ENCODE assay signal across 1 cellular context in the genomic region with DNA sequence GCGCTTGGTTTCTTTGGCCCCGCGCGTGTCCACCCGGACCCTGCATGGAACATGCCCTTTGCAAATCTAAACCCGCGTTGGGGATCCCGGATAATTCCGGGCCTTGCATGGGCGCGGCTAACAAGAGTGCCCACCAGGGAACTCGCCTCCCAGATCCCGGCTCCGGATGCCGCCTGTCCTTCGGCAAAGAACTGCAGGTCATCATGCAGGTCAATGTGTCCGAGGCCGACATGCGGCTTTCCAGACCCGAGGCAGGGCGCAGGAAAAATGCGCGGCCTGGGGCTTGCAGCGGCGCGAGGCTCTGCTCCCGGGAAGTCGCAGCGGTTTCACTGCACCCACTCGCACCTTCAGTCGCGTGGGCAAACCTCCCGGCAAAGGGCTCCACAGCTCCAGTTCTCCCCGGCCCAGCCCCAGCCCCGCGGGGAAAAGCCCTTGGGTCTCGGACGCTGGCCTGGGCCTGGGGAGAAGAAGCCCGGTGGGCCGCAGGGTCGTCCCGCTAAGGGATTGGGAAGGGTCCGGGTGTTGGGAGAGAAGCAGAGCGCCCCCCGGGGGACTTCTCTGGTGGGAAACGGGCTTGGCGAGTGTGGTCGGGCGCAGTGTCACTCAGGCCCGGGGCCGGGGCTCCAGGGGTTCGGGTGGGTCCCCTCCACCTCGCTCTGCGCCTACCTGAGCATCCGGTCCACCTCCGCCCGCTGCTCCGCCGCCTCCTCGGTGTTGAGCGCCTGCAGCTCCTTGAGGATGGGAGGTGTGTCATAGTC.
TF ChIP-seq lines count a peak whose summit lies in the region.

No MANE protein-coding gene starts in this region.

TF ChIP-seq in WTC11, 78 proteins besides CTCF, POLR2A, EP300 and RAD21 (continued from another document):
- TF ChIP-seq, protein P1, sequence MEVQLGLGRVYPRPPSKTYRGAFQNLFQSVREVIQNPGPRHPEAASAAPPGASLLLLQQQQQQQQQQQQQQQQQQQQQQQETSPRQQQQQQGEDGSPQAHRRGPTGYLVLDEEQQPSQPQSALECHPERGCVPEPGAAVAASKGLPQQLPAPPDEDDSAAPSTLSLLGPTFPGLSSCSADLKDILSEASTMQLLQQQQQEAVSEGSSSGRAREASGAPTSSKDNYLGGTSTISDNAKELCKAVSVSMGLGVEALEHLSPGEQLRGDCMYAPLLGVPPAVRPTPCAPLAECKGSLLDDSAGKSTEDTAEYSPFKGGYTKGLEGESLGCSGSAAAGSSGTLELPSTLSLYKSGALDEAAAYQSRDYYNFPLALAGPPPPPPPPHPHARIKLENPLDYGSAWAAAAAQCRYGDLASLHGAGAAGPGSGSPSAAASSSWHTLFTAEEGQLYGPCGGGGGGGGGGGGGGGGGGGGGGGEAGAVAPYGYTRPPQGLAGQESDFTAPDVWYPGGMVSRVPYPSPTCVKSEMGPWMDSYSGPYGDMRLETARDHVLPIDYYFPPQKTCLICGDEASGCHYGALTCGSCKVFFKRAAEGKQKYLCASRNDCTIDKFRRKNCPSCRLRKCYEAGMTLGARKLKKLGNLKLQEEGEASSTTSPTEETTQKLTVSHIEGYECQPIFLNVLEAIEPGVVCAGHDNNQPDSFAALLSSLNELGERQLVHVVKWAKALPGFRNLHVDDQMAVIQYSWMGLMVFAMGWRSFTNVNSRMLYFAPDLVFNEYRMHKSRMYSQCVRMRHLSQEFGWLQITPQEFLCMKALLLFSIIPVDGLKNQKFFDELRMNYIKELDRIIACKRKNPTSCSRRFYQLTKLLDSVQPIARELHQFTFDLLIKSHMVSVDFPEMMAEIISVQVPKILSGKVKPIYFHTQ (CRISPR knock-in tag; IDR thresholded peaks at IDR 0.05), result no peak
- TF ChIP-seq HMGA2 (CRISPR knock-in tag; IDR thresholded peaks at IDR 0.05) (no peak), ZNF423 (CRISPR knock-in tag; IDR thresholded peaks at IDR 0.05) (no peak), ZNF121 (CRISPR knock-in tag; IDR thresholded peaks at IDR 0.05) (no peak), RORB (CRISPR knock-in tag; IDR thresholded peaks at IDR 0.05) (no peak), ZNF416 (CRISPR knock-in tag; IDR thresholded peaks at IDR 0.05) (no peak)
- TF ChIP-seq, protein P2, sequence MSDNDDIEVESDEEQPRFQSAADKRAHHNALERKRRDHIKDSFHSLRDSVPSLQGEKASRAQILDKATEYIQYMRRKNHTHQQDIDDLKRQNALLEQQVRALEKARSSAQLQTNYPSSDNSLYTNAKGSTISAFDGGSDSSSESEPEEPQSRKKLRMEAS (CRISPR knock-in tag; IDR thresholded peaks at IDR 0.05), result no peak
- TF ChIP-seq, protein P3, sequence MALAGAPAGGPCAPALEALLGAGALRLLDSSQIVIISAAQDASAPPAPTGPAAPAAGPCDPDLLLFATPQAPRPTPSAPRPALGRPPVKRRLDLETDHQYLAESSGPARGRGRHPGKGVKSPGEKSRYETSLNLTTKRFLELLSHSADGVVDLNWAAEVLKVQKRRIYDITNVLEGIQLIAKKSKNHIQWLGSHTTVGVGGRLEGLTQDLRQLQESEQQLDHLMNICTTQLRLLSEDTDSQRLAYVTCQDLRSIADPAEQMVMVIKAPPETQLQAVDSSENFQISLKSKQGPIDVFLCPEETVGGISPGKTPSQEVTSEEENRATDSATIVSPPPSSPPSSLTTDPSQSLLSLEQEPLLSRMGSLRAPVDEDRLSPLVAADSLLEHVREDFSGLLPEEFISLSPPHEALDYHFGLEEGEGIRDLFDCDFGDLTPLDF (CRISPR knock-in tag; IDR thresholded peaks at IDR 0.05), result no peak
- TF ChIP-seq, protein P4, sequence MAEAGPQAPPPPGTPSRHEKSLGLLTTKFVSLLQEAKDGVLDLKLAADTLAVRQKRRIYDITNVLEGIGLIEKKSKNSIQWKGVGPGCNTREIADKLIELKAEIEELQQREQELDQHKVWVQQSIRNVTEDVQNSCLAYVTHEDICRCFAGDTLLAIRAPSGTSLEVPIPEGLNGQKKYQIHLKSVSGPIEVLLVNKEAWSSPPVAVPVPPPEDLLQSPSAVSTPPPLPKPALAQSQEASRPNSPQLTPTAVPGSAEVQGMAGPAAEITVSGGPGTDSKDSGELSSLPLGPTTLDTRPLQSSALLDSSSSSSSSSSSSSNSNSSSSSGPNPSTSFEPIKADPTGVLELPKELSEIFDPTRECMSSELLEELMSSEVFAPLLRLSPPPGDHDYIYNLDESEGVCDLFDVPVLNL (CRISPR knock-in tag; IDR thresholded peaks at IDR 0.05; ENCODE audit: borderline replicate concordance, low read depth), result no peak
- TF ChIP-seq, protein P5, sequence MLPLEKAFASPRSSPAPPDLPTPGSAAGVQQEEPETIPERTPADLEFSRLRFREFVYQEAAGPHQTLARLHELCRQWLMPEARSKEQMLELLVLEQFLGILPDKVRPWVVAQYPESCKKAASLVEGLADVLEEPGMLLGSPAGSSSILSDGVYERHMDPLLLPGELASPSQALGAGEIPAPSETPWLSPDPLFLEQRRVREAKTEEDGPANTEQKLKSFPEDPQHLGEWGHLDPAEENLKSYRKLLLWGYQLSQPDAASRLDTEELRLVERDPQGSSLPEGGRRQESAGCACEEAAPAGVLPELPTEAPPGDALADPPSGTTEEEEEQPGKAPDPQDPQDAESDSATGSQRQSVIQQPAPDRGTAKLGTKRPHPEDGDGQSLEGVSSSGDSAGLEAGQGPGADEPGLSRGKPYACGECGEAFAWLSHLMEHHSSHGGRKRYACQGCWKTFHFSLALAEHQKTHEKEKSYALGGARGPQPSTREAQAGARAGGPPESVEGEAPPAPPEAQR (CRISPR knock-in tag; IDR thresholded peaks at IDR 0.05), result no peak
- TF ChIP-seq, protein P6, sequence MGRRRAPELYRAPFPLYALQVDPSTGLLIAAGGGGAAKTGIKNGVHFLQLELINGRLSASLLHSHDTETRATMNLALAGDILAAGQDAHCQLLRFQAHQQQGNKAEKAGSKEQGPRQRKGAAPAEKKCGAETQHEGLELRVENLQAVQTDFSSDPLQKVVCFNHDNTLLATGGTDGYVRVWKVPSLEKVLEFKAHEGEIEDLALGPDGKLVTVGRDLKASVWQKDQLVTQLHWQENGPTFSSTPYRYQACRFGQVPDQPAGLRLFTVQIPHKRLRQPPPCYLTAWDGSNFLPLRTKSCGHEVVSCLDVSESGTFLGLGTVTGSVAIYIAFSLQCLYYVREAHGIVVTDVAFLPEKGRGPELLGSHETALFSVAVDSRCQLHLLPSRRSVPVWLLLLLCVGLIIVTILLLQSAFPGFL (CRISPR knock-in tag; IDR thresholded peaks at IDR 0.05; ENCODE audit: borderline replicate concordance), result no peak
- TF ChIP-seq, protein P7, sequence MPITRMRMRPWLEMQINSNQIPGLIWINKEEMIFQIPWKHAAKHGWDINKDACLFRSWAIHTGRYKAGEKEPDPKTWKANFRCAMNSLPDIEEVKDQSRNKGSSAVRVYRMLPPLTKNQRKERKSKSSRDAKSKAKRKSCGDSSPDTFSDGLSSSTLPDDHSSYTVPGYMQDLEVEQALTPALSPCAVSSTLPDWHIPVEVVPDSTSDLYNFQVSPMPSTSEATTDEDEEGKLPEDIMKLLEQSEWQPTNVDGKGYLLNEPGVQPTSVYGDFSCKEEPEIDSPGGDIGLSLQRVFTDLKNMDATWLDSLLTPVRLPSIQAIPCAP (CRISPR knock-in tag; IDR thresholded peaks at IDR 0.05), result no peak
